Comparison of ENCODE assay signal across 10 cellular contexts in genomic region chr2:101717041-101717817, GRCh38. TPM values are rescaled to one million over a fixed set of nuclear protein-coding genes. Genes with fewer than 3 reads are reported as not detected.
A peak's percentile ranks its signal among the peaks of the same experiment; 100 is the strongest.
DNase-seq lines count a peak whose midpoint lies in the region; ATAC-seq, FAIRE-seq and TF ChIP-seq lines count a peak whose summit lies in the region.
"Had no signal": no experiment of that assay in that cellular context is flagged by ENCODE, and none has a peak within 500 bp of the region (broad histone marks: within the 10 kb centered on the region; RNA-seq: fewer than 3 reads in every experiment).

No MANE protein-coding gene starts in this region.

- H3K36me3 ChIP-seq in CD4-positive, CD25-positive, alpha-beta regulatory T cell (ENCODE audit: control insufficient read depth, insufficient read depth, low read length), result no peaks in the 10 kb centered on the region
- H3K36me3 ChIP-seq in prostate gland (no peaks in the 10 kb centered on the region), pancreas (no peaks in the 10 kb centered on the region)

- peaks cover 7% of the 10 kb centered on the region for H3K36me3 Mint-ChIP-seq in CD4-positive, CD25-positive, alpha-beta regulatory T cell
- peaks cover 8% of the 10 kb centered on the region for H3K36me3 Mint-ChIP-seq in activated naive CD8-positive, alpha-beta T cell
- H3K36me3 Mint-ChIP-seq in mesothelial cell of epicardium, result peaks cover 2% of the 10 kb centered on the region

- no peaks in the 10 kb centered on the region for H3K9me3 Mint-ChIP-seq in CD4-positive, CD25-positive, alpha-beta regulatory T cell
- H3K9me3 Mint-ChIP-seq in activated naive CD8-positive, alpha-beta T cell (ENCODE audit: low read depth), result no peaks in the 10 kb centered on the region
- no peaks in the 10 kb centered on the region for H3K9me3 Mint-ChIP-seq in mesothelial cell of epicardium

- no peak for TF ChIP-seq POLR2A in prostate gland (IDR thresholded peaks at IDR 0.05)

- H3K27me3 ChIP-seq in CD4-positive, CD25-positive, alpha-beta regulatory T cell (ENCODE audit: control insufficient read depth, insufficient read depth, low read length), result no peaks in the 10 kb centered on the region
- no peaks in the 10 kb centered on the region for H3K27me3 ChIP-seq in prostate gland (replicated peaks; ENCODE audit: insufficient read depth)
- H3K27me3 ChIP-seq in pancreas, result no peaks in the 10 kb centered on the region

- H3K27me3 Mint-ChIP-seq in CD4-positive, CD25-positive, alpha-beta regulatory T cell, result no peaks in the 10 kb centered on the region
- no peaks in the 10 kb centered on the region for H3K27me3 Mint-ChIP-seq in activated naive CD8-positive, alpha-beta T cell
- H3K27me3 Mint-ChIP-seq in mesothelial cell of epicardium (ENCODE audit: low read depth), result no peaks in the 10 kb centered on the region

- H3K4me1 ChIP-seq in CD4-positive, CD25-positive, alpha-beta regulatory T cell (ENCODE audit: control insufficient read depth, insufficient read depth, low read length, poor library complexity, severe bottlenecking), result peaks cover 80% of the 10 kb centered on the region
- H3K4me1 ChIP-seq in prostate gland (replicated peaks) (no peaks in the 10 kb centered on the region), pancreas (peaks cover 0 to 5% (median 4%) of the 10 kb centered on the region in 3 donors)

- peak; percentile 80 to 81 for ATAC-seq in CD4-positive, CD25-positive, alpha-beta regulatory T cell (ENCODE audit: low read depth in 2 of 2)
- ATAC-seq in GM19455 (IDR thresholded peaks at IDR 0.05; ENCODE audit: unreplicated experiment), result peak; percentile 68
- ATAC-seq in HG03432 (IDR thresholded peaks at IDR 0.05; ENCODE audit: unreplicated experiment), result peak; percentile 68
- ATAC-seq in pancreas, result no peak

- H3K4me3 ChIP-seq in CD4-positive, CD25-positive, alpha-beta regulatory T cell (ENCODE audit: low read depth, low read length), result peak overlapping the region; percentile 73
- H3K4me3 ChIP-seq in prostate gland (no peak overlapping the region), pancreas (no peak overlapping the region)

- WGBS in prostate gland, result 88% methylated on average over 9 of the region's 9 CpGs
- 76 to 80% methylated on average over 9 of the region's 9 CpGs for WGBS in pancreas, 2 donors

- H3K4me1 Mint-ChIP-seq in CD4-positive, CD25-positive, alpha-beta regulatory T cell, result peaks cover 40 to 93% (median 67%) of the 10 kb centered on the region in 4 donors
- peaks cover 84% of the 10 kb centered on the region for H3K4me1 Mint-ChIP-seq in activated naive CD8-positive, alpha-beta T cell (ENCODE audit: low read depth)
- H3K4me1 Mint-ChIP-seq in mesothelial cell of epicardium, result peaks cover 25% of the 10 kb centered on the region

- peak overlapping the region; percentile 66 to 80 (median 75) for H3K4me3 Mint-ChIP-seq in CD4-positive, CD25-positive, alpha-beta regulatory T cell
- peak overlapping the region; percentile 74 for H3K4me3 Mint-ChIP-seq in activated naive CD8-positive, alpha-beta T cell
- H3K4me3 Mint-ChIP-seq in mesothelial cell of epicardium, result no peak overlapping the region

- peak; percentile 43 to 87 (median 72) for DNase-seq in CD4-positive, CD25-positive, alpha-beta regulatory T cell
- no peak for DNase-seq in mesothelial cell of epicardium (ENCODE audit: low spot score in 2 of 2, unreplicated experiment in 2 of 2)
- DNase-seq in prostate gland (ENCODE audit: low spot score), result no peak
- no peak for DNase-seq in pancreas
- DNase-seq in dedifferentiated amniotic fluid mesenchymal stem cell (ENCODE audit: extremely low spot score), result no peak
- DNase-seq: mesenchymal stem cell had no signal

- TF ChIP-seq CTCF in mesothelial cell of epicardium (IDR thresholded peaks at IDR 0.05; ENCODE audit: unreplicated experiment) (no peak), prostate gland (IDR thresholded peaks at IDR 0.05) (no peak), pancreas (IDR thresholded peaks at IDR 0.05) (no peak)

- intact Hi-C loops in prostate gland (cut with DNase I) (no loop called here), pancreas (cut with DNase I) (loop anchor here in 1 of 3 donors (10.0 kb wide), 1 partner anchor 108 kb away; no protein-coding TSS in a partner anchor)

- H3K27ac ChIP-seq in CD4-positive, CD25-positive, alpha-beta regulatory T cell (ENCODE audit: insufficient read depth, low read length, poor library complexity, severe bottlenecking), result peak overlapping the region; percentile 84
- H3K27ac ChIP-seq in prostate gland (no peak overlapping the region), pancreas (no peak overlapping the region)

- no peaks in the 10 kb centered on the region for H3K9me3 ChIP-seq in CD4-positive, CD25-positive, alpha-beta regulatory T cell (ENCODE audit: control insufficient read depth in 2 of 2, low read length in 2 of 2)
- no peaks in the 10 kb centered on the region for H3K9me3 ChIP-seq in prostate gland
- H3K9me3 ChIP-seq in pancreas, result no peaks in the 10 kb centered on the region

- FAIRE-seq in pancreas (lab: Jason Lieb, UNC), result no peak
- FAIRE-seq: endometrium had no signal

- peak overlapping the region; percentile 93 to 98 (median 95) for H3K27ac Mint-ChIP-seq in CD4-positive, CD25-positive, alpha-beta regulatory T cell
- H3K27ac Mint-ChIP-seq in activated naive CD8-positive, alpha-beta T cell, result peak overlapping the region; percentile 93
- H3K27ac Mint-ChIP-seq in mesothelial cell of epicardium, result no peak overlapping the region

RNA-seq across cellular contexts. Expression of gene MAP4K4, which starts 19.7 kb away (rescaled TPM):
- total RNA-seq in CD4-positive, CD25-positive, alpha-beta regulatory T cell, result 179 TPM
- polyA plus RNA-seq in CD4-positive, CD25-positive, alpha-beta regulatory T cell, result 10 to 100 TPM in 2 of 4 donors, 1 to 10 TPM in 2; 6.7 to 22.3 (median 11.4) TPM
- total RNA-seq in mesothelial cell of epicardium, result 170 to 175 TPM (median 174 TPM) in 3 replicates
- 100 to 1,000 TPM in 1 of 2 donors, 10 to 100 TPM in 1; 23.6 to 107 TPM for total RNA-seq in prostate gland
- 10 to 100 TPM; 12.4 to 38.7 (median 16.0) TPM for total RNA-seq in pancreas
- polyA plus RNA-seq in pancreas, result 10 to 100 TPM in 1 of 2 donors, 1 to 10 TPM in 1; 9.7 to 10.5 TPM

Comparison
In these comparisons a context has a peak if more than half of its experiments do, and no peak if none do; other contexts are left out.
1. ATAC-seq: peak in CD4-positive, CD25-positive, alpha-beta regulatory T cell (2 of 2), GM19455 (single experiment) and HG03432 (single experiment); none in pancreas (0 of 4).
2. DNase-seq: peak in CD4-positive, CD25-positive, alpha-beta regulatory T cell (3 of 3); none in mesothelial cell of epicardium (0 of 2), prostate gland (single experiment), pancreas (0 of 6) and dedifferentiated amniotic fluid mesenchymal stem cell (single experiment).